1 cellular context compared by ENCODE assay signal in the genomic region with DNA sequence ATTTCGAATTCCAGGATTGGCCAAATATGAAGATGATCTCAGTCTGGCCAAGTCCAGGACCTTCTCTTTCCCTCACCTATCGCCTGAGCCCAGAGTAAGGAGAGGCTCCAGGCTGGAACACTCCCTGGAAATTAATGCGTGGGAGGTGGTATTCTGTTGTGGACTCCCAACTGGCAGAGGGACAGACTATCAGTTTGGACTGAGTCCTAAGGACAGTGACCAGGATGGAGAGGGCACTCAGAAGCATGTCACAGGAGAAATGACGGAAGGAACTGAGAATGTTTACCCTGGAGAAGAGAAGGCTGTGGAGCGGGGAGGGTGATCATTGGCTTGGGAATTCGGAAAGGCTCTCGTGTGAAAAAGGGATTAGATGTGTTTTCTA.
TF ChIP-seq lines count a peak whose summit lies in the region.

No MANE protein-coding gene starts in this region.

TF ChIP-seq in SK-N-SH treated with all-trans-retinoic acid at 6 μM for 48 hours, 23 proteins besides CTCF, POLR2A, EP300 and RAD21 (continued from another document):
- TF ChIP-seq, protein P1, sequence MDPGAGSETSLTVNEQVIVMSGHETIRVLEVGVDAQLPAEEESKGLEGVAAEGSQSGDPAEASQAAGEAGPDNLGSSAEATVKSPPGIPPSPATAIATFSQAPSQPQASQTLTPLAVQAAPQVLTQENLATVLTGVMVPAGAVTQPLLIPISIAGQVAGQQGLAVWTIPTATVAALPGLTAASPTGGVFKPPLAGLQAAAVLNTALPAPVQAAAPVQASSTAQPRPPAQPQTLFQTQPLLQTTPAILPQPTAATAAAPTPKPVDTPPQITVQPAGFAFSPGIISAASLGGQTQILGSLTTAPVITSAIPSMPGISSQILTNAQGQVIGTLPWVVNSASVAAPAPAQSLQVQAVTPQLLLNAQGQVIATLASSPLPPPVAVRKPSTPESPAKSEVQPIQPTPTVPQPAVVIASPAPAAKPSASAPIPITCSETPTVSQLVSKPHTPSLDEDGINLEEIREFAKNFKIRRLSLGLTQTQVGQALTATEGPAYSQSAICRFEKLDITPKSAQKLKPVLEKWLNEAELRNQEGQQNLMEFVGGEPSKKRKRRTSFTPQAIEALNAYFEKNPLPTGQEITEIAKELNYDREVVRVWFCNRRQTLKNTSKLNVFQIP (CRISPR knock-in tag; IDR thresholded peaks at IDR 0.05; ENCODE audit: borderline replicate concordance, low read depth) = no peak
- no peak for TF ChIP-seq ZNF70 (CRISPR knock-in tag; IDR thresholded peaks at IDR 0.05)
- no peak for TF ChIP-seq SNAI2 (CRISPR knock-in tag; IDR thresholded peaks at IDR 0.05)
- TF ChIP-seq, protein P2, sequence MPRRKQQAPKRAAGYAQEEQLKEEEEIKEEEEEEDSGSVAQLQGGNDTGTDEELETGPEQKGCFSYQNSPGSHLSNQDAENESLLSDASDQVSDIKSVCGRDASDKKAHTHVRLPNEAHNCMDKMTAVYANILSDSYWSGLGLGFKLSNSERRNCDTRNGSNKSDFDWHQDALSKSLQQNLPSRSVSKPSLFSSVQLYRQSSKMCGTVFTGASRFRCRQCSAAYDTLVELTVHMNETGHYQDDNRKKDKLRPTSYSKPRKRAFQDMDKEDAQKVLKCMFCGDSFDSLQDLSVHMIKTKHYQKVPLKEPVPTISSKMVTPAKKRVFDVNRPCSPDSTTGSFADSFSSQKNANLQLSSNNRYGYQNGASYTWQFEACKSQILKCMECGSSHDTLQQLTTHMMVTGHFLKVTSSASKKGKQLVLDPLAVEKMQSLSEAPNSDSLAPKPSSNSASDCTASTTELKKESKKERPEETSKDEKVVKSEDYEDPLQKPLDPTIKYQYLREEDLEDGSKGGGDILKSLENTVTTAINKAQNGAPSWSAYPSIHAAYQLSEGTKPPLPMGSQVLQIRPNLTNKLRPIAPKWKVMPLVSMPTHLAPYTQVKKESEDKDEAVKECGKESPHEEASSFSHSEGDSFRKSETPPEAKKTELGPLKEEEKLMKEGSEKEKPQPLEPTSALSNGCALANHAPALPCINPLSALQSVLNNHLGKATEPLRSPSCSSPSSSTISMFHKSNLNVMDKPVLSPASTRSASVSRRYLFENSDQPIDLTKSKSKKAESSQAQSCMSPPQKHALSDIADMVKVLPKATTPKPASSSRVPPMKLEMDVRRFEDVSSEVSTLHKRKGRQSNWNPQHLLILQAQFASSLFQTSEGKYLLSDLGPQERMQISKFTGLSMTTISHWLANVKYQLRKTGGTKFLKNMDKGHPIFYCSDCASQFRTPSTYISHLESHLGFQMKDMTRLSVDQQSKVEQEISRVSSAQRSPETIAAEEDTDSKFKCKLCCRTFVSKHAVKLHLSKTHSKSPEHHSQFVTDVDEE (CRISPR knock-in tag; IDR thresholded peaks at IDR 0.05) = no peak
- no peak for TF ChIP-seq ZFP3 (CRISPR knock-in tag; IDR thresholded peaks at IDR 0.05)
- no peak for TF ChIP-seq BACH2 (CRISPR knock-in tag; IDR thresholded peaks at IDR 0.05; ENCODE audit: borderline replicate concordance)
- TF ChIP-seq ZFP30 (CRISPR knock-in tag; IDR thresholded peaks at IDR 0.05) = no peak
- no peak for TF ChIP-seq OSR1 (CRISPR knock-in tag; IDR thresholded peaks at IDR 0.05)
